In the genomic region with DNA sequence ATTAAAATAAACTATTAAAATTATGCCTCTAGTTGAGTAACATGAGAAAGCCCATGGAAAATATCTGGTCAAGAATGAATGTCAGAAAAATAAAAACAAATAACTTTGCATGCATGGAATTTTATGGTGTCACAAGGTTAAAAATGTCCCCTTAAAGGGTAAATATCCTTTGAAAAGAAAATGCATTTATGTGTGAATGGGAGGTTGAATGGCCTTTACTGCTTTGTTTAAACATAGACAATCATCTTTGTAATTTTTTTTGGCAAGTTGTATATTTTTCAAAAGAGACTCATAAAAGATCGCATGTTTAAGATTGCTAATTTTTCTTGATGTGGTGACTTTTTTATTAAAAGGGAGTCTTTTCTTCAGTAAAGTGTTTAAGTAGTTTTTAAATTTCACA, we compare ENCODE assay signal across 22 cellular contexts.
"Had no signal": no experiment of that assay in that cellular context is flagged by ENCODE, and none has a peak within 500 bp of the region (broad histone marks: within the 10 kb centered on the region; RNA-seq: fewer than 3 reads in every experiment).

No MANE protein-coding gene starts in this region.

- ATAC-seq: HepG2, Panc1, PC-3 had no signal

- FAIRE-seq: HepG2 had no signal

- H3K4me2 ChIP-seq: SK-N-SH had no signal

- H3K27me3 ChIP-seq: MG63 had no signal

- H3K9me3 ChIP-seq: SK-N-SH had no signal

- H3K9me2 ChIP-seq: SK-N-SH had no signal

- H3K9ac ChIP-seq: SK-N-SH had no signal

- H3K36me3 ChIP-seq: MG63 had no signal

- DNase-seq: IMR-90, Karpas-422, KG1, MG63, NCI-H1092, NCI-H1436, NCI-H187, NCI-H2029, NCI-H2081 treated with DMSO at 0.1 percent for 48 hours, NCI-H2171, NCI-H226, NCI-H446, NCI-H510A, NCI-H524 treated with DMSO at 0.1 percent for 48 hours, NCI-H69, NCI-H774, PC-3, SHP77, SK-N-SH had no signal

- H3K27ac ChIP-seq: RWPE1 had no signal

- H3K4me3 ChIP-seq: MG63 had no signal
